Comparison of ENCODE assay signal across 8 cellular contexts in genomic region chr5:138339464-138339863, GRCh38.
DNase-seq lines count a peak whose midpoint lies in the region; ATAC-seq and TF ChIP-seq lines count a peak whose summit lies in the region.

No MANE protein-coding gene starts in this region.

- H3K4me3 Mint-ChIP-seq in nephron progenitor cell: peak overlapping the region; percentile 89

- H3K4me1 Mint-ChIP-seq in nephron progenitor cell: peaks cover 60% of the 10 kb centered on the region

- H3K9me3 Mint-ChIP-seq in nephron progenitor cell: no peaks in the 10 kb centered on the region

- H3K4me3 ChIP-seq in coronary artery: peak overlapping the region; percentile 86

- peak; percentile 66 for DNase-seq in CD1c-positive myeloid dendritic cell (ENCODE audit: extremely low spot score)
- peak; percentile 45 for DNase-seq in NAMALWA (ENCODE audit: low spot score)
- no peak for DNase-seq in coronary artery (ENCODE audit: low spot score)
- no peak for DNase-seq in nephron progenitor cell
- no peak for DNase-seq in dedifferentiated amniotic fluid mesenchymal stem cell (ENCODE audit: extremely low spot score)
- DNase-seq in stimulated activated CD4-positive, alpha-beta T cell treated with anti-CD3 and anti-CD28 coated beads, Interleukin-2, amount 100 ng/mL, for 48 hours: no peak
- DNase-seq in hippocampal formation (lab: John Stamatoyannopoulos, UW): no peak

- peak overlapping the region; percentile 98 for H3K27ac Mint-ChIP-seq in nephron progenitor cell

- ATAC-seq in HG03571 (IDR thresholded peaks at IDR 0.05; ENCODE audit: unreplicated experiment): no peak

- H3K36me3 Mint-ChIP-seq in nephron progenitor cell (ENCODE audit: low read depth): peaks cover 34% of the 10 kb centered on the region

- H3K27me3 Mint-ChIP-seq in nephron progenitor cell (ENCODE audit: low read depth, poor library complexity): no peaks in the 10 kb centered on the region

- peak overlapping the region; percentile 93 to 98 for H3K27ac ChIP-seq in coronary artery

- TF ChIP-seq CTCF in coronary artery (IDR thresholded peaks at IDR 0.05) (no peak), nephron progenitor cell (IDR thresholded peaks at IDR 0.05) (no peak)

Comparison
In these comparisons a context has a peak if more than half of its experiments do, and no peak if none do; other contexts are left out.
1. DNase-seq: peak in CD1c-positive myeloid dendritic cell (single experiment) and NAMALWA (single experiment); none in coronary artery (single experiment), nephron progenitor cell (single experiment), dedifferentiated amniotic fluid mesenchymal stem cell (single experiment), stimulated activated CD4-positive, alpha-beta T cell treated with anti-CD3 and anti-CD28 coated beads, Interleukin-2, amount 100 ng/mL, for 48 hours (0 of 2) and hippocampal formation (0 of 2).